Comparison of ENCODE assay signal across 24 cellular contexts in the genomic region with DNA sequence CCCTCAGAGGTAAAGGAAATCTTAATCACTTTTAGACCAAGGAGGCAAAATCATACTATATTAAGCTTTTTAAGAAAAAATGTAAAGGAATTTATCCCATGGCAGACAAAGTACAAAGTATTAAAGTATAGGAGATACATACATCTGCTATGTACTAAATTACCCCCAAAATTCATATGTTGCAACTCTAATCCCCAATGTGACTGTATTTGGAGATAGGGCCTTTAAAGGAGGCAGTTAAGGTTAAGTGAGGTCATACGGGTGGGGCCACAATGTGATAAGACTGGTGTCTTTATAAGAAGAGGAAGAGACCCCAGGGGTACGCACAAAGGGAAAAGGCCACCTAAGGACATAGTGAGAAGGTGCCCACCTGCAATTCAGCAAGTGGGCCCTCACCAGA.
DNase-seq lines count a peak whose midpoint lies in the region; ATAC-seq and TF ChIP-seq lines count a peak whose summit lies in the region.
"Had no signal": no experiment of that assay in that cellular context is flagged by ENCODE, and none has a peak within 500 bp of the region (broad histone marks: within the 10 kb centered on the region; RNA-seq: fewer than 3 reads in every experiment).

No MANE protein-coding gene starts in this region.

- H3K4me1 Mint-ChIP-seq in GM23338 (peaks cover 55% of the 10 kb centered on the region), WTC11 (peaks cover 61% of the 10 kb centered on the region)
- H3K4me1 Mint-ChIP-seq: CD14-positive monocyte; CD8-positive, alpha-beta memory T cell had no signal

- H4K5ac ChIP-seq in mesendoderm (ENCODE audit: low read length), result no peak overlapping the region

- peak overlapping the region; percentile 81 for H3K18ac ChIP-seq in mesendoderm (ENCODE audit: low read length)

- H3K79me1 ChIP-seq in mesendoderm (ENCODE audit: low read length), result no peaks in the 10 kb centered on the region

- no peaks in the 10 kb centered on the region for H3K9me3 ChIP-seq in HUES64 (ENCODE audit: insufficient read depth, low read depth, low read length)
- H3K9me3 ChIP-seq: A549; BE2C; BLaER1 treated with 17β-estradiol and CSF1 and Interleukin-3, amounts not matched to agents 10 nM and 100 nM; HAP-1 had no signal

- H3K23ac ChIP-seq in mesendoderm (ENCODE audit: low read length), result no peak overlapping the region

- no peak overlapping the region for H2AK5ac ChIP-seq in mesendoderm (ENCODE audit: low read length)

- no peak overlapping the region for H3K56ac ChIP-seq in mesendoderm (ENCODE audit: low read length)

- H3K79me2 ChIP-seq in GM23338 (replicated peaks; ENCODE audit: insufficient read depth) (no peaks in the 10 kb centered on the region), mesendoderm (ENCODE audit: control insufficient read depth, insufficient read depth, low read length) (no peaks in the 10 kb centered on the region)

- DNase-seq in GM23338 (ENCODE audit: low spot score) (no peak), WTC11 (ENCODE audit: low spot score) (no peak), mesendoderm (no peak), NAMALWA (ENCODE audit: low spot score) (no peak), GM19240 (ENCODE audit: insufficient read length, low spot score) (no peak)
- DNase-seq: 8988T; ACHN; AML-193; BE2C; CD4-positive, alpha-beta T cell; CD8-positive, alpha-beta memory T cell; DMS 273 treated with DMSO at 0.1 percent for 48 hours; DMS79; EL; GDM1; GM23248; HFFc6 had no signal

- H2BK15ac ChIP-seq in mesendoderm (replicated peaks; ENCODE audit: low read depth), result peak overlapping the region; percentile 1

- ATAC-seq in GM23338 (no peak), WTC11 (no peak), GM19467 (IDR thresholded peaks at IDR 0.05; ENCODE audit: unreplicated experiment) (no peak)
- ATAC-seq: A549, GM12878 had no signal

- H4K20me1 ChIP-seq in GM23338 (replicated peaks; ENCODE audit: insufficient read depth), result no peaks in the 10 kb centered on the region
- H4K20me1 ChIP-seq: BLaER1 treated with 17β-estradiol and CSF1 and Interleukin-3, amounts not matched to agents 10 nM and 100 nM had no signal

- H3K4me3 Mint-ChIP-seq in GM23338 (no peak overlapping the region), WTC11 (no peak overlapping the region)
- H3K4me3 Mint-ChIP-seq: CD14-positive monocyte; CD4-positive, alpha-beta T cell; CD8-positive, alpha-beta memory T cell; HFFc6 had no signal

- H3K4me3 ChIP-seq in GM23338 (no peak overlapping the region), HUES64 (ENCODE audit: low read length) (no peak overlapping the region), mesendoderm (ENCODE audit: low read length) (no peak overlapping the region)
- H3K4me3 ChIP-seq: A549; BLaER1 treated with 17β-estradiol and CSF1 and Interleukin-3, amounts not matched to agents 10 nM and 100 nM; GM12878; GM23248; HAP-1 had no signal

- POLR2A ChIA-PET in WTC11 (lab: Charles Lee), result no interaction called here

- peaks cover 35% of the 10 kb centered on the region for H3K4me1 ChIP-seq in GM23338 (ENCODE audit: insufficient read depth)
- H3K4me1 ChIP-seq in HUES64 (ENCODE audit: insufficient read depth, low read length), result peaks cover 28% of the 10 kb centered on the region
- H3K4me1 ChIP-seq in mesendoderm (ENCODE audit: control insufficient read depth, low read depth, low read length), result peaks cover 4% of the 10 kb centered on the region
- H3K4me1 ChIP-seq: A549, HAP-1 had no signal

- H3K27ac ChIP-seq in GM23338 (ENCODE audit: low read depth), result peak overlapping the region; percentile 74
- H3K27ac ChIP-seq in HUES64 (ENCODE audit: low read depth, low read length), result peak overlapping the region; percentile 21; the same call in 1 of the 2 replicates
- peak overlapping the region; percentile 39 for H3K27ac ChIP-seq in mesendoderm (ENCODE audit: low read depth, low read length)
- H3K27ac ChIP-seq: A549; BLaER1 treated with 17β-estradiol and CSF1 and Interleukin-3, amounts not matched to agents 10 nM and 100 nM; GM23248 had no signal

- H3K9ac ChIP-seq in HUES64 (ENCODE audit: low read depth, low read length) (no peak overlapping the region), mesendoderm (ENCODE audit: low read length) (no peak overlapping the region)
- H3K9ac ChIP-seq: BLaER1 treated with 17β-estradiol and CSF1 and Interleukin-3, amounts not matched to agents 10 nM and 100 nM; GM23248 had no signal

- H2AFZ ChIP-seq in GM23338, result no peak overlapping the region
- H2AFZ ChIP-seq: GM23248 had no signal

- H3K9me2 ChIP-seq in GM23338 (ENCODE audit: insufficient read depth), result no peaks in the 10 kb centered on the region; the same call in 1 of the 2 replicates

- H3K4ac ChIP-seq in mesendoderm (ENCODE audit: low read depth, low read length), result no peak overlapping the region

- H3K36me3 ChIP-seq in GM23338 (ENCODE audit: insufficient read depth) (no peaks in the 10 kb centered on the region), HUES64 (ENCODE audit: insufficient read depth, low read length) (no peaks in the 10 kb centered on the region), mesendoderm (ENCODE audit: control insufficient read depth, insufficient read depth, low read length) (no peaks in the 10 kb centered on the region)
- H3K36me3 ChIP-seq: BE2C; BLaER1 treated with 17β-estradiol and CSF1 and Interleukin-3, amounts not matched to agents 10 nM and 100 nM; HAP-1 had no signal

- no peaks in the 10 kb centered on the region for H3F3A ChIP-seq in GM23338 (replicated peaks; ENCODE audit: low read depth)

- WGBS in HUES64, result 90% methylated on average over 2 of the region's 2 CpGs
- no CpG with 5 or more reads among the region's 2 CpGs for WGBS in mesendoderm (ENCODE audit: extremely low coverage, insufficient coverage, low lambda C conversion rate)

- H3K36me3 Mint-ChIP-seq in GM23338 (ENCODE audit: low read depth) (no peaks in the 10 kb centered on the region), WTC11 (no peaks in the 10 kb centered on the region)
- H3K36me3 Mint-ChIP-seq: CD14-positive monocyte; CD8-positive, alpha-beta memory T cell had no signal

- TF ChIP-seq CTCF in GM23338 (conservative IDR thresholded peaks at IDR 0.05; ENCODE audit: low read depth in 2 of 2) (no peak), WTC11 (IDR thresholded peaks at IDR 0.05) (no peak)

- CTCF ChIA-PET in WTC11 (lab: Charles Lee), result interaction anchor here (0.7 to 1.2 kb wide), 3 partner anchors 68 to 812 kb away, joined by 3 to 6 read pairs (median 3); no protein-coding TSS in a partner anchor

- H3K27me3 ChIP-seq in GM23338 (ENCODE audit: insufficient read depth) (no peaks in the 10 kb centered on the region), HUES64 (ENCODE audit: insufficient read depth, low read length) (no peaks in the 10 kb centered on the region), mesendoderm (ENCODE audit: insufficient read depth, low read length, poor library complexity) (no peaks in the 10 kb centered on the region)
- H3K27me3 ChIP-seq: BE2C; BLaER1 treated with 17β-estradiol and CSF1 and Interleukin-3, amounts not matched to agents 10 nM and 100 nM had no signal

- no peak overlapping the region for H4K8ac ChIP-seq in mesendoderm (ENCODE audit: low read depth, low read length)

- H3K9me3 Mint-ChIP-seq in GM23338, result no peaks in the 10 kb centered on the region
- no peaks in the 10 kb centered on the region for H3K9me3 Mint-ChIP-seq in WTC11
- H3K9me3 Mint-ChIP-seq: CD14-positive monocyte; CD4-positive, alpha-beta T cell; HFFc6 had no signal

- peaks cover 9% of the 10 kb centered on the region for H3K27me3 Mint-ChIP-seq in GM23338 (ENCODE audit: insufficient read depth, low read depth, poor library complexity)
- H3K27me3 Mint-ChIP-seq in WTC11 (ENCODE audit: low read depth), result no peaks in the 10 kb centered on the region
- H3K27me3 Mint-ChIP-seq: CD4-positive, alpha-beta T cell had no signal

- H2BK120ac ChIP-seq in mesendoderm (ENCODE audit: low read depth, low read length), result no peak overlapping the region

- peak overlapping the region; percentile 70 for H3K4me2 ChIP-seq in GM23338
- H3K4me2 ChIP-seq in mesendoderm (ENCODE audit: low read length), result no peak overlapping the region
- H3K4me2 ChIP-seq: A549; BLaER1 treated with 17β-estradiol and CSF1 and Interleukin-3, amounts not matched to agents 10 nM and 100 nM had no signal

- no peak overlapping the region for H2BK5ac ChIP-seq in mesendoderm (ENCODE audit: low read length)

- H3K27ac Mint-ChIP-seq in GM23338 (peak overlapping the region; percentile 52; the same call in 1 of the 2 replicates), WTC11 (peak overlapping the region; percentile 8; the same call in 1 of the 2 replicates)
- H3K27ac Mint-ChIP-seq: CD14-positive monocyte; CD4-positive, alpha-beta T cell; CD8-positive, alpha-beta memory T cell; HFFc6 had no signal

TF ChIP-seq in GM23338, 12 proteins besides CTCF, POLR2A, EP300 and RAD21 (continues in another document):
- TF ChIP-seq JUNB (IDR thresholded peaks at IDR 0.05; ENCODE audit: unreplicated experiment), result no peak
- no peak for TF ChIP-seq ZNF331 (CRISPR knock-in tag; IDR thresholded peaks at IDR 0.05; ENCODE audit: low read depth)

TF ChIP-seq in WTC11, 78 proteins besides CTCF, POLR2A, EP300 and RAD21 (continues in another document):
- TF ChIP-seq, protein P1, sequence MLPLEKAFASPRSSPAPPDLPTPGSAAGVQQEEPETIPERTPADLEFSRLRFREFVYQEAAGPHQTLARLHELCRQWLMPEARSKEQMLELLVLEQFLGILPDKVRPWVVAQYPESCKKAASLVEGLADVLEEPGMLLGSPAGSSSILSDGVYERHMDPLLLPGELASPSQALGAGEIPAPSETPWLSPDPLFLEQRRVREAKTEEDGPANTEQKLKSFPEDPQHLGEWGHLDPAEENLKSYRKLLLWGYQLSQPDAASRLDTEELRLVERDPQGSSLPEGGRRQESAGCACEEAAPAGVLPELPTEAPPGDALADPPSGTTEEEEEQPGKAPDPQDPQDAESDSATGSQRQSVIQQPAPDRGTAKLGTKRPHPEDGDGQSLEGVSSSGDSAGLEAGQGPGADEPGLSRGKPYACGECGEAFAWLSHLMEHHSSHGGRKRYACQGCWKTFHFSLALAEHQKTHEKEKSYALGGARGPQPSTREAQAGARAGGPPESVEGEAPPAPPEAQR (CRISPR knock-in tag; IDR thresholded peaks at IDR 0.05), result no peak
- TF ChIP-seq E2F1 (CRISPR knock-in tag; IDR thresholded peaks at IDR 0.05), result no peak

Comparison
In these comparisons a context has a peak if more than half of its experiments do, and no peak if none do; other contexts are left out.
1. H3K27ac ChIP-seq: peak in every context shown above with its lines; median percentile 74 in GM23338; 39 in mesendoderm; 21 in HUES64.